Comparison of ENCODE assay signal across 1 cellular context in genomic region chr9:5493597-5494511, GRCh38.
TF ChIP-seq lines count a peak whose summit lies in the region.

No MANE protein-coding gene starts in this region.

TF ChIP-seq in H1, 55 proteins besides CTCF, POLR2A, EP300 and RAD21:
- TF ChIP-seq MAFK (IDR thresholded peaks at IDR 0.05; ENCODE audit: low read depth, low read length) (peak; percentile 20; the same call in 1 of the 2 replicates), BACH1 (IDR thresholded peaks at IDR 0.05; ENCODE audit: low read length) (peak; percentile 86), EGR1 (IDR thresholded peaks at IDR 0.05; ENCODE audit: borderline replicate concordance, low read depth, low read length) (no peak)
